13 cellular contexts compared by ENCODE assay signal in the genomic region with DNA sequence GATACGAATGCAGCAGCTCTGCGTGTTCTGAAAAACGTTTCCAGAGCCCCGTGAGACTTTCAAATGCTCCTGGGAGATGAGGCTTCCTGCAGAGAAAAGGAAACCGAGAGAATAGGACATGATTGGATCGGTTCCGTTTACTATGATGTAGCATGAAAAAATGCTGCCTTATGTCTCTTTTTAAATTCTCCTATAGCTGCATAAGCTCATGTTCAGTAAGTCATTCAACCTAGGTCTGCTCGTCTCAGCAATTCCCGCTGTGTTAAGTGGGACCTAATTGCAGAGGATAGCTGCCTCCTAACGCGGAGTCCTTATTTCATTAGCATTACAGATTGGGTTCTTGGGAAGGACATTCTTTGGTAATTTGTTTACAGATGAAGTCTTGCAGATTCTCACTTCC.
DNase-seq lines count a peak whose midpoint lies in the region; ATAC-seq, FAIRE-seq and TF ChIP-seq lines count a peak whose summit lies in the region.
"Had no signal": no experiment of that assay in that cellular context is flagged by ENCODE, and none has a peak within 500 bp of the region (broad histone marks: within the 10 kb centered on the region; RNA-seq: fewer than 3 reads in every experiment).

No MANE protein-coding gene starts in this region.

- H3K4ac ChIP-seq in H9 (ENCODE audit: low read depth, low read length), result no peak overlapping the region

- H2AFZ ChIP-seq in H9 (ENCODE audit: low read length), result no peak overlapping the region

- no peak for TF ChIP-seq POLR2A in GM12892 (IDR thresholded peaks at IDR 0.05; ENCODE audit: low read depth, low read length)

- no peak for ATAC-seq in activated naive CD8-positive, alpha-beta T cell treated with anti-CD3 and anti-CD28 coated beads, Interleukin-2, amount 50 U/mL, for 24 hours
- ATAC-seq: stimulated activated naive B cell treated with anti-CD40 and anti-IgM and Interleukin-4, amounts not matched to agents 10 μg/mL and 1 μg/mL and 100 μg/mL, for 72 hours had no signal

- no peaks in the 10 kb centered on the region for H4K20me1 ChIP-seq in H9 (ENCODE audit: control insufficient read depth, insufficient read depth, insufficient read length)

- peak overlapping the region in 1 of 2 experiments; percentile 39; a peak in 2 of 5 replicates for H3K4me3 Mint-ChIP-seq in H9
- no peak overlapping the region for H3K4me3 Mint-ChIP-seq in activated naive CD8-positive, alpha-beta T cell treated with anti-CD3 and anti-CD28 coated beads, Interleukin-2, amount 50 U/mL, for 24 hours
- H3K4me3 Mint-ChIP-seq: activated B cell treated with CpG ODN at 0.5 μM for 24 hours; CD14-positive monocyte; immature natural killer cell; stimulated activated naive B cell treated with anti-CD40 and anti-IgM and Interleukin-4, amounts not matched to agents 10 μg/mL and 1 μg/mL and 100 μg/mL, for 72 hours had no signal

- H3K79me1 ChIP-seq in H9 (ENCODE audit: insufficient read depth, low read depth, low read length, poor library complexity, severe bottlenecking), result no peaks in the 10 kb centered on the region

- no peak overlapping the region for H3K18ac ChIP-seq in H9 (ENCODE audit: insufficient read length, low read depth, low read length)

- no peaks in the 10 kb centered on the region for H3K27me3 Mint-ChIP-seq in H9 (ENCODE audit: low read depth)
- no peaks in the 10 kb centered on the region for H3K27me3 Mint-ChIP-seq in activated naive CD8-positive, alpha-beta T cell treated with anti-CD3 and anti-CD28 coated beads, Interleukin-2, amount 50 U/mL, for 24 hours
- H3K27me3 Mint-ChIP-seq: activated B cell treated with CpG ODN at 0.5 μM for 24 hours; stimulated activated naive B cell treated with anti-CD40 and anti-IgM and Interleukin-4, amounts not matched to agents 10 μg/mL and 1 μg/mL and 100 μg/mL, for 72 hours had no signal

- no peak for FAIRE-seq in GM12892 (lab: Jason Lieb, UNC)

- peaks cover 4 to 5% (median 4%) of the 10 kb centered on the region in 3 donors for H3K36me3 ChIP-seq in skeletal muscle tissue (ENCODE audit: control insufficient read depth in 3 of 3, insufficient read depth in 3 of 3, low read length in 3 of 3)

- H2BK5ac ChIP-seq in H9 (ENCODE audit: insufficient read length, low read length), result no peak overlapping the region

- no peak overlapping the region for H2AK5ac ChIP-seq in H9 (ENCODE audit: insufficient read length, low read length)

- H4K91ac ChIP-seq in H9 (ENCODE audit: insufficient read length, low read depth, low read length), result no peak overlapping the region

- peak overlapping the region; percentile 27 for H3K4me2 ChIP-seq in H9 (ENCODE audit: insufficient read depth, insufficient read length, low read length)

- no peak for DNase-seq in H9
- peak; percentile 86 for DNase-seq in NCI-H69 (lab: John Stamatoyannopoulos, UW)
- DNase-seq in fibroblast of peridontal ligament (ENCODE audit: extremely low read depth), result peak; percentile 50
- DNase-seq in activated naive CD8-positive, alpha-beta T cell treated with anti-CD3 and anti-CD28 coated beads, Interleukin-2, amount 50 U/mL, for 24 hours, result no peak
- no peak for DNase-seq in GM12892 (ENCODE audit: insufficient read length)
- DNase-seq in C1 segment of cervical spinal cord (lab: John Stamatoyannopoulos, UW), result no peak
- DNase-seq in DMS114 treated with DMSO at 0.1 percent for 48 hours (lab: John Stamatoyannopoulos, UW; ENCODE audit: unreplicated experiment), result no peak
- DNase-seq: activated B cell treated with CpG ODN at 0.5 μM for 24 hours; immature natural killer cell; stimulated activated CD4-positive, alpha-beta T cell treated with anti-CD3 and anti-CD28 coated beads, Interleukin-4, amount 100 ng/mL, for 1 hour; stimulated activated naive B cell treated with anti-CD40 and anti-IgM and Interleukin-4, amounts not matched to agents 10 μg/mL and 1 μg/mL and 100 μg/mL, for 72 hours had no signal

- H2BK12ac ChIP-seq in H9 (ENCODE audit: insufficient read length, low read depth, low read length), result no peak overlapping the region

- no peak overlapping the region for H2BK20ac ChIP-seq in H9 (ENCODE audit: low read depth, low read length, poor library complexity, severe bottlenecking)

- peaks cover 0 to 5% of the 10 kb centered on the region in 2 experiments; a peak in 2 of 5 replicates for H3K9me3 Mint-ChIP-seq in H9
- H3K9me3 Mint-ChIP-seq in activated naive CD8-positive, alpha-beta T cell treated with anti-CD3 and anti-CD28 coated beads, Interleukin-2, amount 50 U/mL, for 24 hours, result no peaks in the 10 kb centered on the region
- H3K9me3 Mint-ChIP-seq: activated B cell treated with CpG ODN at 0.5 μM for 24 hours; CD14-positive monocyte; immature natural killer cell; stimulated activated naive B cell treated with anti-CD40 and anti-IgM and Interleukin-4, amounts not matched to agents 10 μg/mL and 1 μg/mL and 100 μg/mL, for 72 hours had no signal

- H3K27me3 ChIP-seq in H9 (ENCODE audit: insufficient read depth, low read length), result no peaks in the 10 kb centered on the region; the same call in 1 of the 2 replicates
- H3K27me3 ChIP-seq in skeletal muscle tissue (ENCODE audit: control insufficient read depth in 3 of 3, insufficient read depth in 3 of 3, low read length in 3 of 3), result no peaks in the 10 kb centered on the region

- peak overlapping the region in 1 of 3 experiments; percentile 57; a peak in 1 of 7 replicates for H3K27ac Mint-ChIP-seq in H9
- no peak overlapping the region for H3K27ac Mint-ChIP-seq in activated naive CD8-positive, alpha-beta T cell treated with anti-CD3 and anti-CD28 coated beads, Interleukin-2, amount 50 U/mL, for 24 hours
- H3K27ac Mint-ChIP-seq: activated B cell treated with CpG ODN at 0.5 μM for 24 hours; stimulated activated naive B cell treated with anti-CD40 and anti-IgM and Interleukin-4, amounts not matched to agents 10 μg/mL and 1 μg/mL and 100 μg/mL, for 72 hours had no signal

- no peak overlapping the region for H4K5ac ChIP-seq in H9 (ENCODE audit: insufficient read length, low read depth, low read length)

- no peak overlapping the region for H2BK15ac ChIP-seq in H9 (ENCODE audit: low read depth, low read length)

- H3K14ac ChIP-seq in H9 (ENCODE audit: insufficient read depth, low read length), result no peak overlapping the region

- no peaks in the 10 kb centered on the region for H3K9me3 ChIP-seq in H9 (ENCODE audit: control insufficient read depth, low read depth, low read length)
- H3K9me3 ChIP-seq in skeletal muscle tissue (ENCODE audit: control insufficient read depth in 3 of 3, low read length in 3 of 3), result no peaks in the 10 kb centered on the region

- no peaks in the 10 kb centered on the region for H3K79me2 ChIP-seq in H9 (ENCODE audit: insufficient read depth, low read length)

- WGBS in H9 (ENCODE audit: extremely low coverage, insufficient read length, low lambda C conversion rate), result no CpG with 5 or more reads among the region's 11 CpGs

- no peak overlapping the region for H3K56ac ChIP-seq in H9 (ENCODE audit: insufficient read length, low read depth, low read length)

- no peak overlapping the region for H4K8ac ChIP-seq in H9 (replicated peaks; ENCODE audit: insufficient read length, low read depth, low read length)

- no peak overlapping the region for H3K23ac ChIP-seq in H9 (ENCODE audit: insufficient read length, low read depth, low read length)

- H3K9ac ChIP-seq in H9 (ENCODE audit: extremely low read depth, insufficient read length, low read length) (no peak overlapping the region), skeletal muscle tissue (ENCODE audit: low read depth in 1 of 3, low read length in 3 of 3) (peak overlapping the region in 1 of 3 donors; percentile 50)

- H3K23me2 ChIP-seq in H9 (ENCODE audit: insufficient read length, low read depth, low read length, poor library complexity, severe bottlenecking), result no peaks in the 10 kb centered on the region

- H3K4me1 ChIP-seq in H9 (ENCODE audit: insufficient read depth, low read length) (peaks cover 3% of the 10 kb centered on the region; the same call in 1 of the 2 replicates), skeletal muscle tissue (ENCODE audit: control insufficient read depth in 3 of 3, insufficient read depth in 3 of 3, low read length in 3 of 3) (peaks cover 23 to 30% (median 24%) of the 10 kb centered on the region in 3 donors)

- H3K4me3 ChIP-seq in skeletal muscle tissue (ENCODE audit: low read length in 3 of 3), result peak overlapping the region in 1 of 3 donors; percentile 48

- no peak for TF ChIP-seq CTCF in H9 (conservative IDR thresholded peaks at IDR 0.05)

- H2BK120ac ChIP-seq in H9 (ENCODE audit: low read depth, low read length, poor library complexity, severe bottlenecking), result no peak overlapping the region

- H3K4me1 Mint-ChIP-seq in H9, result peaks cover 34 to 44% of the 10 kb centered on the region in 2 experiments
- H3K4me1 Mint-ChIP-seq in activated naive CD8-positive, alpha-beta T cell treated with anti-CD3 and anti-CD28 coated beads, Interleukin-2, amount 50 U/mL, for 24 hours, result peaks cover 17% of the 10 kb centered on the region

- no peak overlapping the region for H3T11ph ChIP-seq in H9 (ENCODE audit: low read length)

- H3K27ac ChIP-seq in H9 (ENCODE audit: insufficient read length, low read depth, low read length) (no peak overlapping the region), skeletal muscle tissue (ENCODE audit: low read depth, low read length) (peak overlapping the region; percentile 51)

- H3K36me3 Mint-ChIP-seq in H9 (ENCODE audit: insufficient read depth in 1 of 3, low read depth in 3 of 3), result peaks cover under 1 to 5% (median 2%) of the 10 kb centered on the region in 3 experiments; a peak in 3 of 7 replicates
- H3K36me3 Mint-ChIP-seq in activated naive CD8-positive, alpha-beta T cell treated with anti-CD3 and anti-CD28 coated beads, Interleukin-2, amount 50 U/mL, for 24 hours (ENCODE audit: low read depth), result peaks cover 32% of the 10 kb centered on the region

Comparison
In these comparisons a context has a peak if more than half of its experiments do, and no peak if none do; other contexts are left out.
1. DNase-seq: peak in NCI-H69 (single experiment) and fibroblast of peridontal ligament (single experiment); none in H9 (single experiment), activated naive CD8-positive, alpha-beta T cell treated with anti-CD3 and anti-CD28 coated beads, Interleukin-2, amount 50 U/mL, for 24 hours (single experiment), GM12892 (single experiment), C1 segment of cervical spinal cord (0 of 14) and DMS114 treated with DMSO at 0.1 percent for 48 hours (single experiment).